ENCODE assay signal across 15 cellular contexts in genomic region chr5:126746290-126746689, GRCh38.
"Had no signal": no experiment of that assay in that cellular context is flagged by ENCODE, and none has a peak within 500 bp of the region (broad histone marks: within the 10 kb centered on the region; RNA-seq: fewer than 3 reads in every experiment).

No MANE protein-coding gene starts in this region.

- H3K27me3 Mint-ChIP-seq: activated CD4-positive, alpha-beta T cell treated with anti-CD3 and anti-CD28 coated beads, Interleukin-2, amount 10 ng/mL, durations not matched to agents 24 days and 14 days had no signal

- H3K27ac Mint-ChIP-seq: activated B cell treated with CpG ODN at 0.5 μM for 24 hours; activated naive CD8-positive, alpha-beta T cell treated with anti-CD3 and anti-CD28 coated beads for 36 hours had no signal

- H3K36me3 Mint-ChIP-seq: activated naive CD8-positive, alpha-beta T cell treated with anti-CD3 and anti-CD28 coated beads for 36 hours had no signal

- H3K4me3 Mint-ChIP-seq: activated B cell treated with CpG ODN at 0.5 μM for 24 hours; activated CD4-positive, alpha-beta T cell treated with anti-CD3 and anti-CD28 coated beads, Interleukin-2, amount 10 ng/mL, durations not matched to agents 24 days and 14 days; activated naive CD8-positive, alpha-beta T cell treated with anti-CD3 and anti-CD28 coated beads for 36 hours; neural crest cell; stimulated activated naive CD8-positive, alpha-beta T cell treated with anti-CD3 and anti-CD28 coated beads, Interleukin-15, Interleukin-2, amounts not matched to agents 100 ng/mL and 50 ng/mL, for 24 hours had no signal

- DNase-seq: activated B cell treated with CpG ODN at 0.5 μM for 24 hours; activated CD4-positive, alpha-beta T cell treated with anti-CD3 and anti-CD28 coated beads, Interleukin-2, amount 10 ng/mL, durations not matched to agents 24 days and 14 days; activated CD8-positive, alpha-beta memory T cell treated with anti-CD3 and anti-CD28 coated beads for 24 hours; activated effector memory CD4-positive, alpha-beta T cell treated with anti-CD3 and anti-CD28 coated beads, Interleukin-2, amount 50 U/mL, for 16 hours; activated naive CD8-positive, alpha-beta T cell treated with anti-CD3 and anti-CD28 coated beads for 36 hours; activated T-cell treated with anti-CD3 and anti-CD28 coated beads, Interleukin-2, amount 50 U/mL, for 1 hour; anterior cingulate cortex; dorsolateral prefrontal cortex; ovary; stimulated activated CD4-positive, alpha-beta T cell treated with anti-CD3 and anti-CD28 coated beads, Interleukin-2, amount 100 ng/mL, for 48 hours; upper lobe of left lung had no signal

- H3K9me3 Mint-ChIP-seq: activated B cell treated with CpG ODN at 0.5 μM for 24 hours; activated CD4-positive, alpha-beta T cell treated with anti-CD3 and anti-CD28 coated beads, Interleukin-2, amount 10 ng/mL, durations not matched to agents 24 days and 14 days; activated naive CD8-positive, alpha-beta T cell treated with anti-CD3 and anti-CD28 coated beads for 36 hours; stimulated activated naive CD8-positive, alpha-beta T cell treated with anti-CD3 and anti-CD28 coated beads, Interleukin-15, Interleukin-2, amounts not matched to agents 100 ng/mL and 50 ng/mL, for 24 hours had no signal

- ATAC-seq: esophagus mucosa, left lobe of liver had no signal
